Comparison of ENCODE assay signal across 1 cellular context in genomic region chr17:38602862-38603785, GRCh38.
TF ChIP-seq lines count a peak whose summit lies in the region.

No MANE protein-coding gene starts in this region.

TF ChIP-seq in K562, 482 proteins besides CTCF, POLR2A, EP300 and RAD21:
- TF ChIP-seq VEZF1 (CRISPR knock-in tag; IDR thresholded peaks at IDR 0.05) (peak; percentile 37; the same call in 1 of the 2 replicates), HMBOX1 (IDR thresholded peaks at IDR 0.05) (no peak)
